21 cellular contexts compared by ENCODE assay signal in genomic region chr18:4157339-4157738, GRCh38.
DNase-seq lines count a peak whose midpoint lies in the region; ATAC-seq and TF ChIP-seq lines count a peak whose summit lies in the region.
"Had no signal": no experiment of that assay in that cellular context is flagged by ENCODE, and none has a peak within 500 bp of the region (broad histone marks: within the 10 kb centered on the region; RNA-seq: fewer than 3 reads in every experiment).

No MANE protein-coding gene starts in this region.

- H3K79me2 ChIP-seq in H9 (ENCODE audit: insufficient read depth, low read length) (no peaks in the 10 kb centered on the region), neural progenitor cell (ENCODE audit: low read depth) (no peaks in the 10 kb centered on the region)

- H3K79me1 ChIP-seq in H9 (ENCODE audit: insufficient read depth, low read depth, low read length, poor library complexity, severe bottlenecking): peaks cover 3% of the 10 kb centered on the region

- H2BK20ac ChIP-seq in H9 (ENCODE audit: low read depth, low read length, poor library complexity, severe bottlenecking): no peak overlapping the region

- no peaks in the 10 kb centered on the region for H3K27me3 ChIP-seq in H9 (ENCODE audit: insufficient read depth, low read length)
- H3K27me3 ChIP-seq in HUES6 (ENCODE audit: control insufficient read depth, insufficient read depth, low read length): no peaks in the 10 kb centered on the region
- H3K27me3 ChIP-seq in neural progenitor cell: no peaks in the 10 kb centered on the region
- H3K27me3 ChIP-seq in psoas muscle (ENCODE audit: insufficient read depth in 3 of 3, low read length in 2 of 3): no peaks in the 10 kb centered on the region
- H3K27me3 ChIP-seq: Peyer's patch had no signal

- H3K4me2 ChIP-seq in H9 (ENCODE audit: insufficient read depth, insufficient read length, low read length) (no peak overlapping the region), neural progenitor cell (peak overlapping the region; percentile 15)

- no peaks in the 10 kb centered on the region for H4K20me1 ChIP-seq in H9 (ENCODE audit: control insufficient read depth, insufficient read depth, insufficient read length)
- no peaks in the 10 kb centered on the region for H4K20me1 ChIP-seq in neural progenitor cell (ENCODE audit: low read depth)

- H3K36me3 ChIP-seq in HUES6 (ENCODE audit: control insufficient read depth, insufficient read depth, low read length): no peaks in the 10 kb centered on the region
- peaks cover 2% of the 10 kb centered on the region for H3K36me3 ChIP-seq in neural progenitor cell
- H3K36me3 ChIP-seq in psoas muscle (ENCODE audit: insufficient read depth in 1 of 2, low read depth in 1 of 2): no peaks in the 10 kb centered on the region
- H3K36me3 ChIP-seq: Peyer's patch had no signal

- H3K4me1 ChIP-seq in H9 (ENCODE audit: insufficient read depth, low read length) (peaks cover 7% of the 10 kb centered on the region; the same call in 1 of the 2 replicates), HUES6 (ENCODE audit: control insufficient read depth, insufficient read depth, low read length) (peaks cover 21% of the 10 kb centered on the region), neural progenitor cell (peaks cover 11% of the 10 kb centered on the region), psoas muscle (no peaks in the 10 kb centered on the region)
- H3K4me1 ChIP-seq: Caco-2, Peyer's patch had no signal

- no peaks in the 10 kb centered on the region for H3K23me2 ChIP-seq in H9 (ENCODE audit: insufficient read length, low read depth, low read length, poor library complexity, severe bottlenecking)

- H3K27ac Mint-ChIP-seq in H9 (peak overlapping the region in 2 of 3 experiments; percentile 59 to 93; a peak in 4 of 7 replicates), neural progenitor cell (no peak overlapping the region)
- H3K27ac Mint-ChIP-seq: B cell; CD8-positive, alpha-beta T cell; IgD-negative memory B cell had no signal

- H2BK120ac ChIP-seq in H9 (ENCODE audit: low read depth, low read length, poor library complexity, severe bottlenecking): no peak overlapping the region

- no peak overlapping the region for H4K5ac ChIP-seq in H9 (ENCODE audit: insufficient read length, low read depth, low read length)

- H2AFZ ChIP-seq in H9 (ENCODE audit: low read length) (no peak overlapping the region), neural progenitor cell (replicated peaks) (no peak overlapping the region)

- no peak overlapping the region for H3K4ac ChIP-seq in H9 (ENCODE audit: low read depth, low read length)

- TF ChIP-seq CTCF in H9 (conservative IDR thresholded peaks at IDR 0.05) (no peak), neural progenitor cell (IDR thresholded peaks at IDR 0.05) (no peak), GM13977 (IDR thresholded peaks at IDR 0.05; ENCODE audit: extremely low read depth, insufficient read depth, missing control alignments) (no peak), psoas muscle (IDR thresholded peaks at IDR 0.05) (no peak)

- WGBS in H9 (ENCODE audit: extremely low coverage, insufficient read length, low lambda C conversion rate): no CpG with 5 or more reads among the region's 4 CpGs
- WGBS in psoas muscle, 3 donors: 69 to 77% (median 74%) methylated on average over 4 of the region's 4 CpGs

- H2BK12ac ChIP-seq in H9 (ENCODE audit: insufficient read length, low read depth, low read length): no peak overlapping the region

- H3K4me1 Mint-ChIP-seq in H9 (peaks cover 24 to 50% of the 10 kb centered on the region in 2 experiments), neural progenitor cell (no peaks in the 10 kb centered on the region)
- H3K4me1 Mint-ChIP-seq: B cell, IgD-negative memory B cell had no signal

- in situ Hi-C loops in GM13977 (cut with MboI; ENCODE audit: low pct_unique_long_range_greater_than_20kb, low sequenced_read_pairs, unreplicated experiment): no loop called here

- H3K14ac ChIP-seq in H9 (ENCODE audit: insufficient read depth, low read length): no peak overlapping the region

- H3F3A ChIP-seq in neural progenitor cell (ENCODE audit: low read depth): no peaks in the 10 kb centered on the region

- no peaks in the 10 kb centered on the region for H3K27me3 Mint-ChIP-seq in H9 (ENCODE audit: low read depth)
- no peaks in the 10 kb centered on the region for H3K27me3 Mint-ChIP-seq in neural progenitor cell (ENCODE audit: insufficient read depth, low read depth)
- H3K27me3 Mint-ChIP-seq: B cell, IgD-negative memory B cell had no signal

- H3K9me3 Mint-ChIP-seq in H9 (peaks cover 0 to 8% of the 10 kb centered on the region in 2 experiments; a peak in 1 of 5 replicates), neural progenitor cell (no peaks in the 10 kb centered on the region)

- H3K9me3 ChIP-seq in H9 (ENCODE audit: control insufficient read depth, low read depth, low read length): no peaks in the 10 kb centered on the region
- H3K9me3 ChIP-seq in HUES6 (ENCODE audit: control insufficient read depth, insufficient read depth, low read depth, low read length): no peaks in the 10 kb centered on the region
- H3K9me3 ChIP-seq in neural progenitor cell (ENCODE audit: low read depth): no peaks in the 10 kb centered on the region
- no peaks in the 10 kb centered on the region for H3K9me3 ChIP-seq in psoas muscle
- H3K9me3 ChIP-seq: Caco-2, Peyer's patch had no signal

- H3K4me3 Mint-ChIP-seq in H9 (no peak overlapping the region), neural progenitor cell (no peak overlapping the region)
- H3K4me3 Mint-ChIP-seq: B cell; CD8-positive, alpha-beta T cell; IgD-negative memory B cell had no signal

- H4K91ac ChIP-seq in H9 (ENCODE audit: insufficient read length, low read depth, low read length): no peak overlapping the region

- intact Hi-C loops in psoas muscle (cut with DNase I) (no loop called here), head of caudate nucleus (cut with DNase I) (no loop called here)

- H3K9ac ChIP-seq in H9 (ENCODE audit: extremely low read depth, insufficient read length, low read length) (no peak overlapping the region), HUES6 (ENCODE audit: low read length) (no peak overlapping the region), neural progenitor cell (no peak overlapping the region)

- no peak overlapping the region for H2BK15ac ChIP-seq in H9 (ENCODE audit: low read depth, low read length)

- H3K56ac ChIP-seq in H9 (ENCODE audit: insufficient read length, low read depth, low read length): no peak overlapping the region

- H3K18ac ChIP-seq in H9 (ENCODE audit: insufficient read length, low read depth, low read length): no peak overlapping the region

- no peak overlapping the region for H4K8ac ChIP-seq in H9 (replicated peaks; ENCODE audit: insufficient read length, low read depth, low read length)

- H3K36me3 Mint-ChIP-seq in H9 (ENCODE audit: insufficient read depth in 1 of 3, low read depth in 3 of 3) (peaks cover 7 to 12% (median 12%) of the 10 kb centered on the region in 3 experiments; a peak in 6 of 7 replicates), neural progenitor cell (no peaks in the 10 kb centered on the region)
- H3K36me3 Mint-ChIP-seq: CD8-positive, alpha-beta T cell; IgD-negative memory B cell had no signal

- H3K27ac ChIP-seq in H9 (ENCODE audit: insufficient read length, low read depth, low read length): no peak overlapping the region
- peak overlapping the region; percentile 7; the same call in 1 of the 2 replicates for H3K27ac ChIP-seq in HUES6 (ENCODE audit: low read depth, low read length)
- H3K27ac ChIP-seq in neural progenitor cell: no peak overlapping the region
- H3K27ac ChIP-seq in psoas muscle: no peak overlapping the region
- H3K27ac ChIP-seq: C4-2B, Peyer's patch had no signal

- no peak overlapping the region for H2AK5ac ChIP-seq in H9 (ENCODE audit: insufficient read length, low read length)

- H3K4me3 ChIP-seq in HUES6 (ENCODE audit: low read depth, low read length) (no peak overlapping the region), neural progenitor cell (no peak overlapping the region), psoas muscle (no peak overlapping the region)
- H3K4me3 ChIP-seq: Peyer's patch had no signal

- no peak for DNase-seq in H9
- DNase-seq in astrocyte of the hippocampus (ENCODE audit: low read depth, low spot score): peak; percentile 8
- peak; percentile 14 for DNase-seq in neural progenitor cell (ENCODE audit: low spot score)
- no peak for DNase-seq in GM13977 (ENCODE audit: low spot score)
- DNase-seq in psoas muscle: no peak
- DNase-seq in head of caudate nucleus: no peak
- DNase-seq: Caco-2; CD8-positive, alpha-beta T cell; NCI-H1105; NCI-H1436 treated with DMSO at 0.1 percent for 48 hours; NCI-H187 treated with DMSO at 0.1 percent for 48 hours; NCI-H446; NCI-H524 treated with DMSO at 0.1 percent for 48 hours; NCI-H774; OCI-M1; Peyer's patch; SHP77 treated with DMSO at 0.1 percent for 48 hours had no signal

- no peak overlapping the region for H3K23ac ChIP-seq in H9 (ENCODE audit: insufficient read length, low read depth, low read length)

- no peak overlapping the region for H2BK5ac ChIP-seq in H9 (ENCODE audit: insufficient read length, low read length)

- no peak overlapping the region for H3T11ph ChIP-seq in H9 (ENCODE audit: low read length)

- ATAC-seq in psoas muscle: no peak
- ATAC-seq: CD8-positive, alpha-beta T cell had no signal

Comparison
In these comparisons a context has a peak if more than half of its experiments do, and no peak if none do; other contexts are left out.
1. DNase-seq: peak in astrocyte of the hippocampus (single experiment) and neural progenitor cell (single experiment); none in H9 (single experiment), GM13977 (single experiment), psoas muscle (0 of 2) and head of caudate nucleus (0 of 42).